ENCODE assay signal across 8 cellular contexts in genomic region chr6:152309648-152310047, GRCh38.
DNase-seq lines count a peak whose midpoint lies in the region; ATAC-seq lines count a peak whose summit lies in the region.

No MANE protein-coding gene starts in this region.

- H3K4me3 Mint-ChIP-seq in activated T-cell treated with anti-CD3 and anti-CD28 coated beads, Interleukin-2, amount 50 U/mL, for 72 hours, result peak overlapping the region; percentile 22 to 31

- peaks cover 31% of the 10 kb centered on the region for H3K4me1 Mint-ChIP-seq in activated T-cell treated with anti-CD3 and anti-CD28 coated beads, Interleukin-2, amount 50 U/mL, for 72 hours (ENCODE audit: low read depth)

- peak; percentile 100 for ATAC-seq in activated T-cell treated with anti-CD3 and anti-CD28 coated beads, Interleukin-2, amount 50 U/mL, for 72 hours (replicated peaks in 1 of 2)
- no peak for ATAC-seq in Right ventricle myocardium superior (ENCODE audit: poor library complexity)

- H3K36me3 Mint-ChIP-seq in activated T-cell treated with anti-CD3 and anti-CD28 coated beads, Interleukin-2, amount 50 U/mL, for 72 hours (ENCODE audit: insufficient read depth in 2 of 2), result no peaks in the 10 kb centered on the region

- H3K9me3 Mint-ChIP-seq in activated T-cell treated with anti-CD3 and anti-CD28 coated beads, Interleukin-2, amount 50 U/mL, for 72 hours, result no peaks in the 10 kb centered on the region

- peak; percentile 44 for DNase-seq in GDM1 (lab: John Stamatoyannopoulos, UW)
- peak; percentile 74 for DNase-seq in NCI-H146 (lab: John Stamatoyannopoulos, UW)
- peak; percentile 75 to 82 for DNase-seq in activated T-cell treated with anti-CD3 and anti-CD28 coated beads, Interleukin-2, amount 50 U/mL, for 72 hours
- DNase-seq in stimulated activated CD4-positive, alpha-beta T cell treated with anti-CD3 and anti-CD28 coated beads, Interleukin-12 subunit alpha, Interleukin-12 subunit beta, amount 100 ng/mL, for 48 hours (ENCODE audit: low read depth in 2 of 3, low spot score in 1 of 3), result peak; percentile 39 to 59 (median 43)
- DNase-seq in NCI-H2196 treated with DMSO at 0.1 percent for 48 hours (lab: John Stamatoyannopoulos, UW; ENCODE audit: unreplicated experiment), result no peak
- no peak for DNase-seq in NCI-H2227 (lab: John Stamatoyannopoulos, UW; ENCODE audit: unreplicated experiment)
- DNase-seq in AML-193 (lab: John Stamatoyannopoulos, UW), result no peak
- DNase-seq in Right ventricle myocardium superior, result no peak

- peaks cover 10% of the 10 kb centered on the region for H3K27me3 Mint-ChIP-seq in activated T-cell treated with anti-CD3 and anti-CD28 coated beads, Interleukin-2, amount 50 U/mL, for 72 hours (ENCODE audit: low read depth)

- no peak overlapping the region for H3K27ac Mint-ChIP-seq in activated T-cell treated with anti-CD3 and anti-CD28 coated beads, Interleukin-2, amount 50 U/mL, for 72 hours

- intact Hi-C loops in Right ventricle myocardium superior (cut with DNase I), result no loop called here

Comparison
In these comparisons a context has a peak if more than half of its experiments do, and no peak if none do; other contexts are left out.
1. DNase-seq: peak in GDM1 (single experiment), NCI-H146 (single experiment), activated T-cell treated with anti-CD3 and anti-CD28 coated beads, Interleukin-2, amount 50 U/mL, for 72 hours (2 of 2) and stimulated activated CD4-positive, alpha-beta T cell treated with anti-CD3 and anti-CD28 coated beads, Interleukin-12 subunit alpha, Interleukin-12 subunit beta, amount 100 ng/mL, for 48 hours (3 of 3); none in NCI-H2196 treated with DMSO at 0.1 percent for 48 hours (single experiment), NCI-H2227 (single experiment), AML-193 (0 of 2) and Right ventricle myocardium superior (single experiment).